ENCODE assay signal across 24 cellular contexts in genomic region chr18:13688191-13689136, GRCh38. TPM values are rescaled to one million over a fixed set of nuclear protein-coding genes. Genes with fewer than 3 reads are reported as not detected.
DNase-seq lines count a peak whose midpoint lies in the region; ATAC-seq, FAIRE-seq and TF ChIP-seq lines count a peak whose summit lies in the region.
"Had no signal": no experiment of that assay in that cellular context is flagged by ENCODE, and none has a peak within 500 bp of the region (broad histone marks: within the 10 kb centered on the region; RNA-seq: fewer than 3 reads in every experiment).

No MANE protein-coding gene starts in this region.

- no peak overlapping the region for H3K18ac ChIP-seq in neuronal stem cell (ENCODE audit: low read length)

- H4K8ac ChIP-seq in neuronal stem cell (ENCODE audit: low read depth, low read length): no peak overlapping the region

- no peak overlapping the region for H2BK15ac ChIP-seq in neuronal stem cell (ENCODE audit: low read length)

- no peak overlapping the region for H2AFZ ChIP-seq in DND-41 (ENCODE audit: low read depth, low read length)
- H2AFZ ChIP-seq in K562 (ENCODE audit: low read depth, low read length): no peak overlapping the region
- H2AFZ ChIP-seq in neuronal stem cell (ENCODE audit: low read length): no peak overlapping the region
- H2AFZ ChIP-seq: GM23338 had no signal

- peaks cover 0 to 12% (median 8%) of the 10 kb centered on the region in 8 donors for H3K9me3 Mint-ChIP-seq in CD4-positive, alpha-beta memory T cell
- H3K9me3 Mint-ChIP-seq: CD4-positive, alpha-beta T cell had no signal

- H3K4me2 ChIP-seq in DND-41 (ENCODE audit: insufficient read depth, low read length) (no peak overlapping the region), K562 (ENCODE audit: insufficient read depth, low read length) (no peak overlapping the region), neuronal stem cell (ENCODE audit: insufficient read depth, low read length, poor library complexity, severe bottlenecking) (no peak overlapping the region)
- H3K4me2 ChIP-seq: GM23338 had no signal

- peaks cover 23 to 33% (median 29%) of the 10 kb centered on the region in 4 donors for H3K4me1 Mint-ChIP-seq in CD4-positive, alpha-beta memory T cell

- intact Hi-C loops in K562 (cut with micrococcal nuclease): no loop called here
- intact Hi-C loops in heart right ventricle (cut with DNase I): loop anchor here in 1 of 10 donors (5.0 kb wide), 1 partner anchor 34 kb away; no protein-coding TSS in a partner anchor
- intact Hi-C loops in CD4-positive, alpha-beta memory T cell (cut with micrococcal nuclease): no loop called here
- intact Hi-C loops in uterus (cut with DNase I; ENCODE audit: low total_unique reads): no loop called here

- FAIRE-seq in K562 (lab: Jason Lieb, UNC): no peak
- FAIRE-seq: A204.1, GM12892, GM18507 had no signal

- H3K4ac ChIP-seq in neuronal stem cell (ENCODE audit: low read length): no peak overlapping the region

- no peaks in the 10 kb centered on the region for H3K4me1 ChIP-seq in DND-41 (ENCODE audit: insufficient read depth, low read length)
- H3K4me1 ChIP-seq in K562 (replicated peaks in 1 of 2; ENCODE audit: control insufficient read depth in 2 of 2, insufficient read depth in 2 of 2, low read length in 2 of 2): peaks cover 0 to 6% of the 10 kb centered on the region in 2 experiments; a peak in 2 of 5 replicates
- peaks cover 0 to 49% (median 12%) of the 10 kb centered on the region in 9 donors for H3K4me1 ChIP-seq in heart right ventricle
- no peaks in the 10 kb centered on the region for H3K4me1 ChIP-seq in neuronal stem cell (ENCODE audit: control insufficient read depth in 2 of 2, insufficient read depth in 1 of 2, low read depth in 1 of 2, low read length in 2 of 2)
- no peaks in the 10 kb centered on the region for H3K4me1 ChIP-seq in CD4-positive, alpha-beta memory T cell (ENCODE audit: insufficient read depth, low read length)
- no peaks in the 10 kb centered on the region for H3K4me1 ChIP-seq in uterus
- H3K4me1 ChIP-seq: BE2C, Peyer's patch had no signal

- in situ Hi-C loops in K562 (cut with MboI): no loop called here

- H3K27me3 Mint-ChIP-seq in CD4-positive, alpha-beta memory T cell: no peaks in the 10 kb centered on the region
- H3K27me3 Mint-ChIP-seq: CD4-positive, alpha-beta T cell had no signal

- no TSS peak for BruUV-seq in K562 (replicated peaks; lab: Mats Ljungman, UMichigan)

- peaks cover 3% of the 10 kb centered on the region for H3K79me1 ChIP-seq in neuronal stem cell (ENCODE audit: low read depth, low read length)

- peaks cover 24% of the 10 kb centered on the region for H4K20me1 ChIP-seq in DND-41 (ENCODE audit: insufficient read depth, low read length)
- peaks cover 18% of the 10 kb centered on the region; the same call in 1 of the 2 replicates for H4K20me1 ChIP-seq in K562 (replicated peaks; ENCODE audit: control insufficient read depth, insufficient read depth, low read length)

- H3K79me2 ChIP-seq in DND-41 (ENCODE audit: insufficient read depth, low read length) (peaks cover 83% of the 10 kb centered on the region), K562 (ENCODE audit: control insufficient read depth, insufficient read depth, low read length) (peaks cover 74% of the 10 kb centered on the region)

- no peak for TF ChIP-seq RAD21 in K562 (CRISPR knock-in tag; conservative IDR thresholded peaks at IDR 0.05 in 1 of 2, IDR thresholded peaks at IDR 0.05 in 1 of 2)

- H3K14ac ChIP-seq in neuronal stem cell (ENCODE audit: low read length): peak overlapping the region; percentile 14

- H3K9me3 ChIP-seq in DND-41 (ENCODE audit: insufficient read depth, low read length, severe bottlenecking) (no peaks in the 10 kb centered on the region), K562 (replicated peaks; ENCODE audit: control insufficient read depth, insufficient read depth, low read depth, low read length) (no peaks in the 10 kb centered on the region), heart right ventricle (peaks cover 0 to 8% (median 0%) of the 10 kb centered on the region in 11 donors), neuronal stem cell (replicated peaks in 1 of 2; ENCODE audit: control insufficient read depth in 2 of 2, insufficient read depth in 1 of 2, low read depth in 1 of 2, low read length in 2 of 2) (peaks cover 0 to 14% of the 10 kb centered on the region in 2 donors), uterus (no peaks in the 10 kb centered on the region)
- no peaks in the 10 kb centered on the region for H3K9me3 ChIP-seq in CD4-positive, alpha-beta memory T cell (ENCODE audit: control insufficient read depth in 1 of 2, low read length in 2 of 2)
- H3K9me3 ChIP-seq: BE2C, Peyer's patch had no signal

- H3K27ac Mint-ChIP-seq in CD4-positive, alpha-beta memory T cell: no peak overlapping the region
- H3K27ac Mint-ChIP-seq: CD4-positive, alpha-beta T cell; GM23338 had no signal

- H2BK120ac ChIP-seq in neuronal stem cell (ENCODE audit: low read depth, low read length): no peak overlapping the region

- POLR2A ChIA-PET in K562 (lab: Yijun Ruan, JAX): no interaction called here
- POLR2A ChIA-PET in CD4-positive, alpha-beta memory T cell (lab: Charles Lee; ENCODE audit: partially characterized antibody): no interaction called here

- H3K36me3 Mint-ChIP-seq in CD4-positive, alpha-beta memory T cell: peaks cover 0 to 18% of the 10 kb centered on the region in 2 donors

- ATAC-seq in DND-41 (ENCODE audit: insufficient read depth, low read depth): 0 out of 3 replicates have a peak, but pooled peaks have one; percentile 7
- peak; percentile 27; the same call in 2 of the 3 replicates for ATAC-seq in K562
- peak; percentile 69 to 95 (median 93) for ATAC-seq in heart right ventricle
- ATAC-seq in left lobe of liver: no peak
- no peak for ATAC-seq in GM21825 (IDR thresholded peaks at IDR 0.05; ENCODE audit: unreplicated experiment)
- ATAC-seq: GM23338 had no signal

- DNase-seq in DND-41 (no peak), K562 (ENCODE audit: extremely low read depth in 1 of 4, low spot score in 3 of 4) (no peak), heart right ventricle (peak; percentile 39 to 59), neuronal stem cell (ENCODE audit: low spot score) (no peak), left lobe of liver (ENCODE audit: low spot score) (no peak), uterus (no peak)
- no peak for DNase-seq in CD4-positive, alpha-beta memory T cell
- DNase-seq: BE2C; Calu3; CD4-positive, alpha-beta T cell; DMS53; NCI-H1105 treated with DMSO at 0.1 percent for 48 hours; NCI-H1694; NCI-H2081 treated with DMSO at 0.1 percent for 48 hours; NCI-H510A; NCI-H748 treated with DMSO at 0.1 percent for 48 hours; NK-92 treated with Interleukin-12 subunit alpha and Interleukin-12 subunit beta, amount 100 ng/mL, for 24 hours; Peyer's patch; SHP77 treated with DMSO at 0.1 percent for 48 hours had no signal

- no peak overlapping the region for H3K4me3 Mint-ChIP-seq in CD4-positive, alpha-beta memory T cell
- H3K4me3 Mint-ChIP-seq: CD4-positive, alpha-beta T cell; GM23338 had no signal

- TF ChIP-seq CTCF in DND-41 (IDR thresholded peaks at IDR 0.05; ENCODE audit: borderline replicate concordance, extremely low read depth, low read length, poor library complexity, severe bottlenecking) (no peak), K562 (IDR thresholded peaks at IDR 0.05 in 2 of 3, conservative IDR thresholded peaks at IDR 0.05 in 1 of 3; ENCODE audit: insufficient read depth in 2 of 3, low read depth in 1 of 3, low read length in 3 of 3) (no peak), heart right ventricle (IDR thresholded peaks at IDR 0.05) (peak in 1 of 9 donors; percentile 6), uterus (IDR thresholded peaks at IDR 0.05) (no peak)

- H3K9ac ChIP-seq in DND-41 (ENCODE audit: low read depth, low read length): no peak overlapping the region
- H3K9ac ChIP-seq in K562 (ENCODE audit: insufficient read depth in 1 of 2, low read depth in 2 of 2, low read length in 2 of 2): no peak overlapping the region
- no peak overlapping the region for H3K9ac ChIP-seq in neuronal stem cell (ENCODE audit: low read depth, low read length, poor library complexity)

- H3K23ac ChIP-seq in neuronal stem cell (ENCODE audit: low read depth, low read length, poor library complexity): no peak overlapping the region

- CTCF ChIA-PET in K562 (lab: Yijun Ruan, JAX; ENCODE audit: low intra/inter-chr PET ratio): no interaction called here
- CTCF ChIA-PET in CD4-positive, alpha-beta memory T cell (lab: Charles Lee; ENCODE audit: partially characterized antibody): no interaction called here

- H3K36me3 ChIP-seq in DND-41 (ENCODE audit: insufficient read depth, low read length) (no peaks in the 10 kb centered on the region), K562 (ENCODE audit: control insufficient read depth, insufficient read depth, low read length) (no peaks in the 10 kb centered on the region), heart right ventricle (no peaks in the 10 kb centered on the region), neuronal stem cell (replicated peaks in 1 of 2; ENCODE audit: control insufficient read depth in 2 of 2, insufficient read depth in 2 of 2, low read length in 2 of 2) (no peaks in the 10 kb centered on the region), uterus (no peaks in the 10 kb centered on the region)
- H3K36me3 ChIP-seq in CD4-positive, alpha-beta memory T cell (ENCODE audit: insufficient read depth, low read length): no peaks in the 10 kb centered on the region
- H3K36me3 ChIP-seq: BE2C, Peyer's patch had no signal

- no peak overlapping the region for H2BK12ac ChIP-seq in neuronal stem cell (ENCODE audit: low read length)

- no peak overlapping the region for H4K91ac ChIP-seq in neuronal stem cell (ENCODE audit: low read depth, low read length, poor library complexity)

- no peak for TF ChIP-seq POLR2A in K562 (conservative IDR thresholded peaks at IDR 0.05)
- TF ChIP-seq POLR2A in uterus (IDR thresholded peaks at IDR 0.05): no peak

- no peaks in the 10 kb centered on the region for H3K27me3 ChIP-seq in DND-41 (ENCODE audit: insufficient read depth, low read length, poor library complexity)
- H3K27me3 ChIP-seq in K562 (ENCODE audit: control insufficient read depth in 2 of 2, insufficient read depth in 2 of 2, low read length in 2 of 2): no peaks in the 10 kb centered on the region
- no peaks in the 10 kb centered on the region for H3K27me3 ChIP-seq in heart right ventricle
- no peaks in the 10 kb centered on the region for H3K27me3 ChIP-seq in neuronal stem cell (ENCODE audit: control insufficient read depth in 3 of 3, insufficient read depth in 3 of 3, low read depth in 1 of 3, low read length in 3 of 3)
- H3K27me3 ChIP-seq in CD4-positive, alpha-beta memory T cell (ENCODE audit: insufficient read depth, low read length): no peaks in the 10 kb centered on the region
- no peaks in the 10 kb centered on the region for H3K27me3 ChIP-seq in uterus
- H3K27me3 ChIP-seq: BE2C, Peyer's patch had no signal

- H3K4me3 ChIP-seq in DND-41 (ENCODE audit: low read depth in 1 of 2, low read length in 2 of 2) (no peak overlapping the region), K562 (no peak overlapping the region), heart right ventricle (peak overlapping the region in 2 of 10 donors; percentile 9 to 16), neuronal stem cell (ENCODE audit: low read length in 2 of 2) (no peak overlapping the region), uterus (no peak overlapping the region)
- no peak overlapping the region for H3K4me3 ChIP-seq in CD4-positive, alpha-beta memory T cell (ENCODE audit: low read length in 2 of 2)
- H3K4me3 ChIP-seq: GM23338, Peyer's patch had no signal

- H3K9me1 ChIP-seq in K562 (ENCODE audit: control insufficient read depth, insufficient read depth, low read length): no peaks in the 10 kb centered on the region

- no peak overlapping the region for H2BK5ac ChIP-seq in neuronal stem cell (ENCODE audit: low read length)

- WGBS in K562 (ENCODE audit: insufficient coverage, low coverage, missing lambda C conversion rate): 79% methylated on average over 20 of the region's 21 CpGs
- WGBS in heart right ventricle, 2 donors: 70 to 71% methylated on average over 21 of the region's 21 CpGs
- WGBS in neuronal stem cell (ENCODE audit: extremely low coverage in 2 of 2, insufficient read length in 2 of 2, insufficient replicate concordance in 1 of 2), 2 donors: no CpG with 5 or more reads among the region's 21 CpGs

- no peak overlapping the region for H3K27ac ChIP-seq in DND-41 (ENCODE audit: low read length)
- no peak overlapping the region for H3K27ac ChIP-seq in K562 (ENCODE audit: extremely low read depth, low read depth, low read length)
- peak overlapping the region in 7 of 10 donors; percentile 49 to 74 (median 63) for H3K27ac ChIP-seq in heart right ventricle
- H3K27ac ChIP-seq in neuronal stem cell (replicated peaks; ENCODE audit: low read length): no peak overlapping the region
- no peak overlapping the region for H3K27ac ChIP-seq in CD4-positive, alpha-beta memory T cell (ENCODE audit: low read depth, low read length)
- no peak overlapping the region for H3K27ac ChIP-seq in uterus
- H3K27ac ChIP-seq: Peyer's patch had no signal

- no peak for TF ChIP-seq EP300 in K562 (IDR thresholded peaks at IDR 0.05; ENCODE audit: low read length)

- no peak overlapping the region for H2AK5ac ChIP-seq in neuronal stem cell (ENCODE audit: low read depth, low read length)

RNA-seq across cellular contexts. Expression of gene FAM210A, which starts 37.9 kb away (rescaled TPM):
- total RNA-seq in K562 (2011; cell fraction: chromatin; rRNA removed; ENCODE audit: low replicate concordance): 23.5 and 25.4 TPM in 2 replicates
- total RNA-seq in K562 (2011; cell fraction: nucleolus; rRNA removed): 9.7 and 12.6 TPM in 2 replicates
- total RNA-seq in K562 (2011; cell fraction: nucleoplasm; rRNA removed): 16.1 and 19.7 TPM in 2 replicates
- total RNA-seq in K562 (2014; rRNA removed): 19.1 and 23.1 TPM in 2 replicates
- total RNA-seq in K562 (2014; rRNA removed; fragmentation: Illumina TruSeq; extraction: Trizol): 21.2 and 25.3 TPM in 2 replicates
- total RNA-seq in K562 (2015; rRNA removed; fragmentation: Illumina TruSeq; extraction: Trizol): 15.6 and 18.3 TPM in 2 replicates
- 24.4 and 24.9 TPM in 2 replicates for total RNA-seq in K562 (2021)
- 30.5 and 41.7 TPM in 2 replicates for polyA plus RNA-seq in K562 (2011; rRNA removed)
- polyA plus RNA-seq in K562 (2011; cell fraction: cytosol; rRNA removed): 18.8 and 20.8 TPM in 2 replicates
- polyA plus RNA-seq in K562 (2011; cell fraction: nucleus; rRNA removed): 13.2 and 13.6 TPM in 2 replicates
- polyA plus RNA-seq in K562 (2012): 12.6 and 16.0 TPM in 2 replicates
- polyA plus RNA-seq in K562 (2014; fragmentation: Illumina TruSeq; extraction: Trizol): 17.4 and 20.0 TPM in 2 replicates
- 10 to 100 TPM in 1 of 2 experiments, 1 to 10 TPM in 1; 8.3 to 11.2 TPM for polyA plus RNA-seq in K562 (2014; fragmentation: Nextera tagmentation; extraction: Ambion mirVana)
- 17.4 and 19.8 TPM in 2 replicates for polyA plus RNA-seq in K562 (2014; rRNA removed)
- 40.6 and 47.1 TPM in 2 replicates for polyA minus RNA-seq in K562 (2011; rRNA and poly(A)+ RNA removed)
- polyA minus RNA-seq in K562 (2011; cell fraction: cytosol; rRNA and poly(A)+ RNA removed): 16.2 and 23.9 TPM in 2 replicates
- polyA minus RNA-seq in K562 (2011; cell fraction: nucleus; rRNA and poly(A)+ RNA removed): 5.5 and 13.2 TPM in 2 replicates
- 10 to 100 TPM; 41.6 to 84.8 (median 58.2) TPM for total RNA-seq in heart right ventricle
- 10 to 100 TPM; 11.6 to 15.4 TPM for polyA plus RNA-seq in heart right ventricle
- 7.0 TPM for polyA plus RNA-seq in neuronal stem cell (2013, experiment 1 of 2)
- polyA plus RNA-seq in neuronal stem cell (2013, experiment 2 of 2): 7.2 TPM
- total RNA-seq in CD4-positive, alpha-beta memory T cell: 10 to 100 TPM in 1 of 2 experiments, 1 to 10 TPM in 1; 9.4 to 10.2 TPM
- 10 to 100 TPM; 12.9 to 13.7 TPM for polyA plus RNA-seq in CD4-positive, alpha-beta memory T cell
- total RNA-seq in left lobe of liver: 11.6 TPM
- total RNA-seq in uterus: 10 to 100 TPM; 13.8 to 31.5 (median 20.4) TPM

RNA-seq across cellular contexts. Expression of gene RNMT, which starts 38.0 kb away (rescaled TPM):
- 11.6 and 53.5 TPM in 2 replicates for total RNA-seq in K562 (2011; cell fraction: chromatin; rRNA removed; ENCODE audit: low replicate concordance)
- 7.5 and 9.5 TPM in 2 replicates for total RNA-seq in K562 (2011; cell fraction: nucleolus; rRNA removed)
- 25.2 and 39.1 TPM in 2 replicates for total RNA-seq in K562 (2011; cell fraction: nucleoplasm; rRNA removed)
- total RNA-seq in K562 (2014; rRNA removed) (15.7 and 20.2 TPM in 2 replicates), K562 (2014; rRNA removed; fragmentation: Illumina TruSeq; extraction: Trizol) (41.2 and 49.7 TPM in 2 replicates), K562 (2015; rRNA removed; fragmentation: Illumina TruSeq; extraction: Trizol) (26.7 and 28.3 TPM in 2 replicates), K562 (2021) (37.5 and 41.4 TPM in 2 replicates), heart right ventricle (10 to 100 TPM; 21.1 to 37.0 (median 34.2) TPM), left lobe of liver (7.9 TPM), uterus (10 to 100 TPM in 3 of 4 donors, 1 to 10 TPM in 1; 7.9 to 64.8 (median 27.0) TPM)
- polyA plus RNA-seq in K562 (2011; rRNA removed) (31.6 and 34.1 TPM in 2 replicates), K562 (2014; fragmentation: Illumina TruSeq; extraction: Trizol) (33.1 and 33.8 TPM in 2 replicates), K562 (2014; fragmentation: Nextera tagmentation; extraction: Ambion mirVana) (10 to 100 TPM; 40.0 to 63.4 TPM), K562 (2014; rRNA removed) (21.7 and 24.1 TPM in 2 replicates), heart right ventricle (10 to 100 TPM; 12.4 to 18.2 TPM)
- 14.1 and 24.1 TPM in 2 replicates for polyA plus RNA-seq in K562 (2011; cell fraction: cytosol; rRNA removed)
- polyA plus RNA-seq in K562 (2011; cell fraction: nucleus; rRNA removed): 43.9 and 56.8 TPM in 2 replicates
- polyA plus RNA-seq in K562 (2012): 24.7 and 28.9 TPM in 2 replicates
- 23.8 and 31.0 TPM in 2 replicates for polyA minus RNA-seq in K562 (2011; rRNA and poly(A)+ RNA removed)
- polyA minus RNA-seq in K562 (2011; cell fraction: cytosol; rRNA and poly(A)+ RNA removed): 12.9 TPM in 2 replicates
- polyA minus RNA-seq in K562 (2011; cell fraction: nucleus; rRNA and poly(A)+ RNA removed): 11.7 and 27.5 TPM in 2 replicates
- polyA plus RNA-seq in neuronal stem cell (2013, experiment 1 of 2): 42.4 TPM
- polyA plus RNA-seq in neuronal stem cell (2013, experiment 2 of 2): 43.5 TPM
- total RNA-seq in CD4-positive, alpha-beta memory T cell: 10 to 100 TPM; 53.7 to 55.0 TPM
- polyA plus RNA-seq in CD4-positive, alpha-beta memory T cell: 10 to 100 TPM; 40.4 to 50.3 TPM

Comparison
In these comparisons a context has a peak if more than half of its experiments do, and no peak if none do; other contexts are left out.
1. ATAC-seq: peak in DND-41 (single experiment), K562 (single experiment) and heart right ventricle (8 of 8); none in left lobe of liver (single experiment) and GM21825 (single experiment).
2. DNase-seq: peak in heart right ventricle (2 of 2); none in DND-41 (single experiment), K562 (0 of 4), neuronal stem cell (single experiment), CD4-positive, alpha-beta memory T cell (0 of 5), left lobe of liver (single experiment) and uterus (0 of 2).
3. H3K27ac ChIP-seq: peak in heart right ventricle (7 of 10); none in DND-41 (single experiment), K562 (single experiment), neuronal stem cell (single experiment), CD4-positive, alpha-beta memory T cell (single experiment) and uterus (0 of 2).